In the genomic region with DNA sequence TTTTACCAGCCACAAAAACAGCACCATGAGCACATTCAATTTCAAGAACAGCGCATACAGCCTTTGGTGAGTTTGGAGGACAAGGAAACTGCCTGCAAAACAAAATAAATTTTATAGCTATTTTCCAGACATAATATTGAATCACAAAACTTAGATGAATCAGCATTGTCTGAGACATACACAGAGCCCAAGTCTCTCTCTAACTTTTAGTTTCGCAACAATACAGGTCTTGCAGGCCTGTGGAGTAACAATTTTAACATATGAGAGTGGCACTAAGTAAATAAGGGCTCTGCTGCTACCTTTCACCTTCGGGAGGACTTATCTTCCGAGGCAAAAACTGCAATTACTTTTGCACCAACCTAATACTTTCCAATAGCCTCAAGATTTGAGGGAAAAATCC, we compare ENCODE assay signal across 12 cellular contexts. TPM values are rescaled to one million over a fixed set of nuclear protein-coding genes. Genes with fewer than 3 reads are reported as not detected.
DNase-seq lines count a peak whose midpoint lies in the region; ATAC-seq and TF ChIP-seq lines count a peak whose summit lies in the region.
"Had no signal": no experiment of that assay in that cellular context is flagged by ENCODE, and none has a peak within 500 bp of the region (broad histone marks: within the 10 kb centered on the region; RNA-seq: fewer than 3 reads in every experiment).

No MANE protein-coding gene starts in this region.

- H4K91ac ChIP-seq in trophoblast cell (ENCODE audit: low read depth, low read length): no peak overlapping the region

- no peak overlapping the region for H3K18ac ChIP-seq in trophoblast cell (ENCODE audit: low read length)

- WGBS in trophoblast cell (ENCODE audit: extremely low coverage, insufficient coverage, insufficient read length): no CpG with 5 or more reads among the region's 4 CpGs

- peaks cover 5% of the 10 kb centered on the region for H3K36me3 Mint-ChIP-seq in T-helper 17 cell (ENCODE audit: low read depth)

- intact Hi-C loops in tibial artery (cut with DNase I; ENCODE audit: low total_unique reads): loop anchor here (10.0 kb wide), 1 partner anchor 1437 kb away; no protein-coding TSS in a partner anchor

- H3K9me3 ChIP-seq in trophoblast cell (ENCODE audit: insufficient read depth, low read depth, low read length): no peaks in the 10 kb centered on the region
- H3K9me3 ChIP-seq in tibial artery: no peaks in the 10 kb centered on the region
- no peaks in the 10 kb centered on the region for H3K9me3 ChIP-seq in T-helper 17 cell (ENCODE audit: control insufficient read depth, low read length, poor library complexity, severe bottlenecking)

- TF ChIP-seq CTCF in epithelial cell of esophagus (IDR thresholded peaks at IDR 0.05; ENCODE audit: insufficient read depth, low read depth, low read length, missing control alignments) (no peak), tibial artery (IDR thresholded peaks at IDR 0.05) (no peak)

- H3K27ac ChIP-seq in trophoblast cell (ENCODE audit: low read depth, low read length) (no peak overlapping the region), tibial artery (no peak overlapping the region)

- H2BK120ac ChIP-seq in trophoblast cell (ENCODE audit: insufficient read depth, low read length, poor library complexity): no peak overlapping the region

- H3K27me3 Mint-ChIP-seq in T-helper 17 cell: no peaks in the 10 kb centered on the region
- H3K27me3 Mint-ChIP-seq: natural killer cell treated with Interleukin-12 subunit alpha and Interleukin-12 subunit beta and Interleukin-15 and Interleukin-18, amount 100 ng/mL, for 72 hours had no signal

- H3K4me3 ChIP-seq in epithelial cell of esophagus (ENCODE audit: low read length) (no peak overlapping the region), trophoblast cell (ENCODE audit: low read depth, low read length) (no peak overlapping the region), tibial artery (no peak overlapping the region)

- H2BK12ac ChIP-seq in trophoblast cell (ENCODE audit: low read length): no peak overlapping the region

- no peak overlapping the region for H4K8ac ChIP-seq in trophoblast cell (ENCODE audit: low read depth, low read length)

- H3K27me3 ChIP-seq in trophoblast cell (ENCODE audit: insufficient read depth, low read length) (no peaks in the 10 kb centered on the region), tibial artery (no peaks in the 10 kb centered on the region)

- peaks cover 7% of the 10 kb centered on the region for H3K4me1 Mint-ChIP-seq in T-helper 17 cell

- H3K36me3 ChIP-seq in trophoblast cell (ENCODE audit: control insufficient read depth in 1 of 2, insufficient read depth in 2 of 2, low read length in 2 of 2) (no peaks in the 10 kb centered on the region), tibial artery (peaks cover 3 to 7% (median 5%) of the 10 kb centered on the region in 3 donors)

- H3K27ac Mint-ChIP-seq in T-helper 17 cell: no peak overlapping the region
- H3K27ac Mint-ChIP-seq: natural killer cell treated with Interleukin-12 subunit alpha and Interleukin-12 subunit beta and Interleukin-15 and Interleukin-18, amount 100 ng/mL, for 72 hours had no signal

- no peak overlapping the region for H3K14ac ChIP-seq in trophoblast cell (ENCODE audit: low read length)

- H3K9ac ChIP-seq in trophoblast cell (ENCODE audit: low read length): no peak overlapping the region

- H4K12ac ChIP-seq in trophoblast cell (ENCODE audit: low read depth, low read length): no peak overlapping the region

- no peak overlapping the region for H3K23ac ChIP-seq in trophoblast cell (ENCODE audit: low read length)

- DNase-seq in GM03348 (ENCODE audit: low spot score) (peak; percentile 70), NCI-H226 (peak; percentile 35), epithelial cell of esophagus (ENCODE audit: low read depth) (peak; percentile 96), trophoblast cell (peak; percentile 74 to 95), T-helper 9 cell (no peak), tibial artery (no peak), T-helper 17 cell (no peak)
- DNase-seq: effector CD4-positive, alpha-beta T cell; NCI-H1417 treated with DMSO at 0.1 percent for 48 hours; T1000 had no signal

- ATAC-seq in HG03025 (IDR thresholded peaks at IDR 0.05; ENCODE audit: low FRiP score, unreplicated experiment) (no peak), T-helper 17 cell (no peak)
- ATAC-seq: natural killer cell treated with Interleukin-12 subunit alpha and Interleukin-12 subunit beta and Interleukin-15 and Interleukin-18, amount 100 ng/mL, for 72 hours had no signal

- H2BK5ac ChIP-seq in trophoblast cell (ENCODE audit: low read depth, low read length, poor library complexity): no peak overlapping the region

- no peak overlapping the region for H3K4ac ChIP-seq in trophoblast cell (ENCODE audit: low read depth, low read length)

- H3K4me3 Mint-ChIP-seq in T-helper 17 cell: no peak overlapping the region
- H3K4me3 Mint-ChIP-seq: natural killer cell treated with Interleukin-12 subunit alpha and Interleukin-12 subunit beta and Interleukin-15 and Interleukin-18, amount 100 ng/mL, for 72 hours had no signal

- no peak overlapping the region for H2AFZ ChIP-seq in trophoblast cell (ENCODE audit: insufficient read depth, low read length, poor library complexity)

- H3K4me1 ChIP-seq in trophoblast cell (ENCODE audit: control insufficient read depth in 1 of 2, insufficient read depth in 2 of 2, low read length in 2 of 2) (peaks cover 2 to 4% of the 10 kb centered on the region in 2 experiments), tibial artery (no peaks in the 10 kb centered on the region)

- no peak overlapping the region for H3K4me2 ChIP-seq in trophoblast cell (ENCODE audit: low read length)

- no peaks in the 10 kb centered on the region for H3K79me2 ChIP-seq in trophoblast cell (ENCODE audit: control insufficient read depth, insufficient read depth, low read length, poor library complexity)

- H3K79me1 ChIP-seq in trophoblast cell (ENCODE audit: low read length): peaks cover 4% of the 10 kb centered on the region

- no peak overlapping the region for H2AK5ac ChIP-seq in trophoblast cell (ENCODE audit: low read length)

RNA-seq across cellular contexts. Expression of a gene that starts 56.1 kb away (rescaled TPM):
- 18.6 and 19.5 TPM in 2 replicates for polyA plus RNA-seq in trophoblast cell (2013)
- 10 to 100 TPM; 10.8 to 15.1 TPM for total RNA-seq in T-helper 17 cell

RNA-seq across cellular contexts. Expression of a gene that starts 56.6 kb away (rescaled TPM):
- polyA plus RNA-seq in trophoblast cell (2013): 2.5 and 2.6 TPM in 2 replicates
- 1 to 10 TPM; 3.2 to 4.2 TPM for total RNA-seq in T-helper 17 cell

Comparison
In these comparisons a context has a peak if more than half of its experiments do, and no peak if none do; other contexts are left out.
1. DNase-seq: peak in GM03348 (single experiment), NCI-H226 (single experiment), epithelial cell of esophagus (single experiment) and trophoblast cell (2 of 2); none in T-helper 9 cell (single experiment), tibial artery (0 of 2) and T-helper 17 cell (0 of 3).